In genomic region chr1:92833840-92834239, GRCh38 we compare ENCODE assay signal across 9 cellular contexts. TPM values are rescaled to one million over a fixed set of nuclear protein-coding genes. Genes with fewer than 3 reads are reported as not detected.
A peak's percentile ranks its signal among the peaks of the same experiment; 100 is the strongest.
DNase-seq lines count a peak whose midpoint lies in the region; ATAC-seq, FAIRE-seq and TF ChIP-seq lines count a peak whose summit lies in the region.
"Had no signal": no experiment of that assay in that cellular context is flagged by ENCODE, and none has a peak within 500 bp of the region (broad histone marks: within the 10 kb centered on the region; RNA-seq: fewer than 3 reads in every experiment).

No MANE protein-coding gene starts in this region.

- intact Hi-C loops in kidney (cut with DNase I) (no loop called here), tibial artery (cut with DNase I; ENCODE audit: low total_unique reads) (loop anchor here (5.0 to 10.0 kb wide), 2 partner anchors 52 to 351 kb away; partner anchors contain the start of genes CCDC18 and TMED5)

- H3K4me1 ChIP-seq in kidney (ENCODE audit: control insufficient read depth in 1 of 2, insufficient read depth in 1 of 2, low read depth in 1 of 2, low read length in 2 of 2) (peaks cover 6 to 7% of the 10 kb centered on the region in 2 donors), tibial artery (peaks cover 0 to 65% (median 31%) of the 10 kb centered on the region in 4 donors)

- no peak for TF ChIP-seq CTCF in kidney (IDR thresholded peaks at IDR 0.05; ENCODE audit: borderline replicate concordance, extremely low read depth, insufficient read depth)
- no peak for TF ChIP-seq CTCF in tibial artery (IDR thresholded peaks at IDR 0.05)

- H3K4me3 ChIP-seq in kidney (ENCODE audit: low read length in 2 of 2) (peak overlapping the region; percentile 23 to 94), tibial artery (peak overlapping the region; percentile 75 to 96)

- H3K9ac ChIP-seq in kidney (ENCODE audit: low read length in 2 of 2), result peak overlapping the region in 1 of 2 donors; percentile 98

- FAIRE-seq in kidney (lab: Jason Lieb, UNC), result no peak

- H3K9me3 ChIP-seq in kidney (ENCODE audit: control insufficient read depth in 1 of 2, low read length in 2 of 2) (no peaks in the 10 kb centered on the region), tibial artery (no peaks in the 10 kb centered on the region)
- H3K9me3 ChIP-seq: prostate gland had no signal

- no peak for ATAC-seq in HG02870 (IDR thresholded peaks at IDR 0.05; ENCODE audit: unreplicated experiment)

- DNase-seq in activated effector memory CD4-positive, alpha-beta T cell treated with anti-CD3 and anti-CD28 coated beads, Interleukin-2, amount 50 U/mL, for 16 hours, result peak; percentile 66
- no peak for DNase-seq in activated effector memory CD4-positive, alpha-beta T cell treated with Interleukin-2 at 50 U/mL for 16 hours
- DNase-seq in activated naive CD4-positive, alpha-beta T cell treated with anti-CD3 and anti-CD28 coated beads, Interleukin-2, amount 50 U/mL, for 16 hours, result peak; percentile 33
- DNase-seq in kidney (no peak), tibial artery (no peak), NCI-H1105 (lab: John Stamatoyannopoulos, UW) (no peak), putamen (ENCODE audit: low spot score) (no peak)

- H3K27ac ChIP-seq in kidney (ENCODE audit: low read depth in 2 of 2, low read length in 2 of 2) (no peak overlapping the region), tibial artery (peak overlapping the region; percentile 87 to 93)

- H3K36me3 ChIP-seq in kidney (ENCODE audit: control insufficient read depth in 1 of 2, insufficient read depth in 2 of 2, low read length in 2 of 2), result peaks cover 35 to 40% of the 10 kb centered on the region in 2 donors
- peaks cover 33 to 53% (median 39%) of the 10 kb centered on the region in 3 donors for H3K36me3 ChIP-seq in tibial artery

- H3K27me3 ChIP-seq in tibial artery, result no peaks in the 10 kb centered on the region

RNA-seq across cellular contexts. Expression of gene RPL5, which starts 2.0 kb away (rescaled TPM):
- 786 TPM for total RNA-seq in kidney
- 1,286 TPM for polyA plus RNA-seq in kidney (ENCODE audit: insufficient read depth, low read depth, low replicate concordance)

RNA-seq across cellular contexts. Expression of gene EVI5, which starts 48.9 kb away (rescaled TPM):
- total RNA-seq in kidney, result 36.5 TPM
- 3.6 TPM for polyA plus RNA-seq in kidney (ENCODE audit: insufficient read depth, low read depth, low replicate concordance)

Comparison
In these comparisons a context has a peak if more than half of its experiments do, and no peak if none do; other contexts are left out.
1. DNase-seq: peak in activated effector memory CD4-positive, alpha-beta T cell treated with anti-CD3 and anti-CD28 coated beads, Interleukin-2, amount 50 U/mL, for 16 hours (single experiment) and activated naive CD4-positive, alpha-beta T cell treated with anti-CD3 and anti-CD28 coated beads, Interleukin-2, amount 50 U/mL, for 16 hours (single experiment); none in activated effector memory CD4-positive, alpha-beta T cell treated with Interleukin-2 at 50 U/mL for 16 hours (single experiment), kidney (single experiment), tibial artery (0 of 2), NCI-H1105 (single experiment) and putamen (single experiment).
2. H3K27ac ChIP-seq: peak in tibial artery (2 of 2); none in kidney (0 of 2).